ENCODE assay signal across 12 cellular contexts in the genomic region with DNA sequence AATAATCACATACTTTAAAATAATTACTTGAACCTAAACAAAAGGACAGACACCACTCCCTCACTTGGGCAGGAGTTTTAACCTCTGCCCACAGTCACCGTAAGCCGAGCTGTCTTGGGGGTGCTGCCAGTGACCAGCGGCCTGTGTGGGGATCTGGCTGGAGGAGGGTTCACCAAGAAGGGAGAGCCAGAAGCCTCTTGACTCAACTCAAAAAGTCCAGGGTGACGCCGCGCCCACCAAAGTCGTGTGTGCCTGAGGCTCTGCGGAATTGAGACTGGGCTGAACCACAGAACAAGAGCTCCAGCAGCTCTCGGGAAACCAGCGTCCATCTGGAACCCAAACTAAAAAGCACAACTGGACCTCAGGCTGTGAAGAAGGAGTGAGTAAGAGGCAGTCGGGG. TPM values are rescaled to one million over a fixed set of nuclear protein-coding genes. Genes with fewer than 3 reads are reported as not detected.
DNase-seq lines count a peak whose midpoint lies in the region; ATAC-seq, FAIRE-seq and TF ChIP-seq lines count a peak whose summit lies in the region.
"Had no signal": no experiment of that assay in that cellular context is flagged by ENCODE, and none has a peak within 500 bp of the region (broad histone marks: within the 10 kb centered on the region; RNA-seq: fewer than 3 reads in every experiment).

No MANE protein-coding gene starts in this region.

- H3K4me1 ChIP-seq in neural progenitor cell: peaks cover 20% of the 10 kb centered on the region

- no peaks in the 10 kb centered on the region for H3K27me3 ChIP-seq in neural progenitor cell

- peaks cover 43% of the 10 kb centered on the region for H3K79me2 ChIP-seq in neural progenitor cell (ENCODE audit: low read depth)

- H3K9me3 Mint-ChIP-seq in neural progenitor cell: no peaks in the 10 kb centered on the region
- H3K9me3 Mint-ChIP-seq in activated naive CD4-positive, alpha-beta T cell treated with anti-CD3 and anti-CD28 coated beads for 36 hours: no peaks in the 10 kb centered on the region
- H3K9me3 Mint-ChIP-seq: central memory CD8-positive, alpha-beta T cell had no signal

- no peak for DNase-seq in fibroblast of villous mesenchyme (ENCODE audit: low read depth)
- DNase-seq in neural progenitor cell (ENCODE audit: low spot score): no peak
- DNase-seq in urothelium cell line (ENCODE audit: low spot score): no peak
- DNase-seq in activated naive CD4-positive, alpha-beta T cell treated with anti-CD3 and anti-CD28 coated beads for 36 hours: no peak
- no peak for DNase-seq in NCI-H1417 (lab: John Stamatoyannopoulos, UW)
- DNase-seq: activated CD8-positive, alpha-beta memory T cell treated with anti-CD3 and anti-CD28 coated beads, Interleukin-2, amount 50 U/mL, for 4 hours; NCI-H2081; PC-3; stimulated activated naive CD4-positive, alpha-beta T cell treated with Interleukin-2 at 50 U/mL for 16 hours had no signal

- no peak overlapping the region for H3K4me3 Mint-ChIP-seq in neural progenitor cell
- no peak overlapping the region for H3K4me3 Mint-ChIP-seq in activated naive CD4-positive, alpha-beta T cell treated with anti-CD3 and anti-CD28 coated beads for 36 hours
- H3K4me3 Mint-ChIP-seq: central memory CD8-positive, alpha-beta T cell had no signal

- intact Hi-C loops in activated naive CD4-positive, alpha-beta T cell treated with anti-CD3 and anti-CD28 coated beads for 36 hours (cut with micrococcal nuclease): no loop called here

- peak overlapping the region; percentile 25 for H3K4me2 ChIP-seq in neural progenitor cell

- H3K36me3 Mint-ChIP-seq in neural progenitor cell: peaks cover 5% of the 10 kb centered on the region
- peaks cover 6% of the 10 kb centered on the region for H3K36me3 Mint-ChIP-seq in activated naive CD4-positive, alpha-beta T cell treated with anti-CD3 and anti-CD28 coated beads for 36 hours (ENCODE audit: low read depth)

- TF ChIP-seq CTCF in fibroblast of villous mesenchyme (IDR thresholded peaks at IDR 0.05; ENCODE audit: insufficient read depth, low read depth, low read length) (no peak), neural progenitor cell (IDR thresholded peaks at IDR 0.05) (no peak)

- H3K36me3 ChIP-seq in neural progenitor cell: no peaks in the 10 kb centered on the region

- H3K27me3 Mint-ChIP-seq in neural progenitor cell (ENCODE audit: insufficient read depth, low read depth): peaks cover 2% of the 10 kb centered on the region
- no peaks in the 10 kb centered on the region for H3K27me3 Mint-ChIP-seq in activated naive CD4-positive, alpha-beta T cell treated with anti-CD3 and anti-CD28 coated beads for 36 hours (ENCODE audit: low read depth)
- H3K27me3 Mint-ChIP-seq: central memory CD8-positive, alpha-beta T cell had no signal

- H3F3A ChIP-seq in neural progenitor cell (ENCODE audit: low read depth): peaks cover 6% of the 10 kb centered on the region

- ATAC-seq in SK-N-SH treated with all-trans-retinoic acid at 6 μM for 48 hours: no peak
- ATAC-seq: PC-3 had no signal

- CTCF ChIA-PET in activated naive CD4-positive, alpha-beta T cell treated with anti-CD3 and anti-CD28 coated beads for 36 hours (lab: Charles Lee): interaction anchor here (1.0 kb wide), 1 partner anchor 38 kb away, joined by 3 read pairs; no protein-coding TSS in a partner anchor

- peak overlapping the region; percentile 13 for H3K4me3 ChIP-seq in fibroblast of villous mesenchyme (ENCODE audit: low read depth, low read length)
- H3K4me3 ChIP-seq in neural progenitor cell: no peak overlapping the region

- no peak overlapping the region for H3K27ac Mint-ChIP-seq in neural progenitor cell
- no peak overlapping the region for H3K27ac Mint-ChIP-seq in activated naive CD4-positive, alpha-beta T cell treated with anti-CD3 and anti-CD28 coated beads for 36 hours

- H4K20me1 ChIP-seq in neural progenitor cell (ENCODE audit: low read depth): peaks cover 31% of the 10 kb centered on the region

- H3K9me3 ChIP-seq in neural progenitor cell (ENCODE audit: low read depth): no peaks in the 10 kb centered on the region

- peaks cover 33% of the 10 kb centered on the region for H3K4me1 Mint-ChIP-seq in neural progenitor cell
- H3K4me1 Mint-ChIP-seq in activated naive CD4-positive, alpha-beta T cell treated with anti-CD3 and anti-CD28 coated beads for 36 hours (ENCODE audit: low read depth): peaks cover 4% of the 10 kb centered on the region
- H3K4me1 Mint-ChIP-seq: central memory CD8-positive, alpha-beta T cell had no signal

- no peak overlapping the region for H2AFZ ChIP-seq in neural progenitor cell (replicated peaks)

- H3K27ac ChIP-seq in angular gyrus (ENCODE audit: low read depth, low read length): peak overlapping the region; percentile 79
- H3K27ac ChIP-seq in neural progenitor cell: peak overlapping the region; percentile 28

- H3K9ac ChIP-seq in neural progenitor cell: no peak overlapping the region

- peak; percentile 42 for FAIRE-seq in urothelium cell line (lab: Jason Lieb, UNC)

TF ChIP-seq in SK-N-SH treated with all-trans-retinoic acid at 6 μM for 48 hours, 23 proteins besides CTCF, POLR2A, EP300 and RAD21:
- TF ChIP-seq ARNTL (CRISPR knock-in tag; IDR thresholded peaks at IDR 0.05; ENCODE audit: borderline replicate concordance, low read depth) (no peak), ZNF70 (CRISPR knock-in tag; IDR thresholded peaks at IDR 0.05) (no peak), ZNF565 (CRISPR knock-in tag; conservative IDR thresholded peaks at IDR 0.05; ENCODE audit: low read depth) (no peak), GLIS3 (CRISPR knock-in tag; IDR thresholded peaks at IDR 0.05) (no peak), CSRNP3 (CRISPR knock-in tag; IDR thresholded peaks at IDR 0.05) (no peak), ZC3H10 (CRISPR knock-in tag; IDR thresholded peaks at IDR 0.05) (no peak), ISL1 (CRISPR knock-in tag; IDR thresholded peaks at IDR 0.05) (no peak), OSR1 (CRISPR knock-in tag; IDR thresholded peaks at IDR 0.05) (no peak), RARB (CRISPR knock-in tag; IDR thresholded peaks at IDR 0.05) (no peak)
- TF ChIP-seq, protein P1, sequence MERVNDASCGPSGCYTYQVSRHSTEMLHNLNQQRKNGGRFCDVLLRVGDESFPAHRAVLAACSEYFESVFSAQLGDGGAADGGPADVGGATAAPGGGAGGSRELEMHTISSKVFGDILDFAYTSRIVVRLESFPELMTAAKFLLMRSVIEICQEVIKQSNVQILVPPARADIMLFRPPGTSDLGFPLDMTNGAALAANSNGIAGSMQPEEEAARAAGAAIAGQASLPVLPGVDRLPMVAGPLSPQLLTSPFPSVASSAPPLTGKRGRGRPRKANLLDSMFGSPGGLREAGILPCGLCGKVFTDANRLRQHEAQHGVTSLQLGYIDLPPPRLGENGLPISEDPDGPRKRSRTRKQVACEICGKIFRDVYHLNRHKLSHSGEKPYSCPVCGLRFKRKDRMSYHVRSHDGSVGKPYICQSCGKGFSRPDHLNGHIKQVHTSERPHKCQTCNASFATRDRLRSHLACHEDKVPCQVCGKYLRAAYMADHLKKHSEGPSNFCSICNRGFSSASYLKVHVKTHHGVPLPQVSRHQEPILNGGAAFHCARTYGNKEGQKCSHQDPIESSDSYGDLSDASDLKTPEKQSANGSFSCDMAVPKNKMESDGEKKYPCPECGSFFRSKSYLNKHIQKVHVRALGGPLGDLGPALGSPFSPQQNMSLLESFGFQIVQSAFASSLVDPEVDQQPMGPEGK (CRISPR knock-in tag; IDR thresholded peaks at IDR 0.05; ENCODE audit: borderline replicate concordance): no peak
TF ChIP-seq in SK-N-SH treated with all-trans-retinoic acid at 6 μM for 48 hours: peak in this region for 0.

RNA-seq across cellular contexts. Expression of gene ZFAND2A, which starts 35.8 kb away (rescaled TPM):
- total RNA-seq in fibroblast of villous mesenchyme (11.7 and 17.4 TPM in 2 replicates), neural progenitor cell (ENCODE audit: low replicate concordance) (9.0 and 13.3 TPM in 2 replicates)
- 10 to 100 TPM; 19.1 to 20.7 TPM for total RNA-seq in activated naive CD4-positive, alpha-beta T cell treated with anti-CD3 and anti-CD28 coated beads for 36 hours

RNA-seq across cellular contexts. Expression of gene GPER1, which starts 36.3 kb away (rescaled TPM):
- total RNA-seq in fibroblast of villous mesenchyme (1.9 and 2.6 TPM in 2 replicates), neural progenitor cell (ENCODE audit: low replicate concordance) (1.2 and 1.3 TPM in 2 replicates)
- not detected for total RNA-seq in activated naive CD4-positive, alpha-beta T cell treated with anti-CD3 and anti-CD28 coated beads for 36 hours
